8 cellular contexts compared by ENCODE assay signal in the genomic region with DNA sequence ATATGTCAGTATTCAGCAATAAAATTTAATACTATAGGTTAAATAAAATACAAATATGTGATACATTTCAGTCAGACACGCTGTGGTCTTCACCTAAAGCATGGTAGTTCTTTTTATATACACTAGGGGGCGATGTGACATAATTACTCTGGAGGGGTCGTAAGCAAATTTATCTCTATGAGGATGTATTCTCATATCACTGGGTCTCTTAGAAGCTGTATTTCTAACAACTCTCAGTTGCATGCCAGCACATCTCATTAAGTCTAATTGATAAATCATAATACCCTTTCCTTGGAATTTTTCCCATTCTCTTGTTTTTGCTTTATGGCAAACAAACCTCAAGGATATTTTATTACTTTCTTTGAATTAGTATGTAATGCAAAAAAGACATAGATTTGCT. TPM values are rescaled to one million over a fixed set of nuclear protein-coding genes. Genes with fewer than 3 reads are reported as not detected.
DNase-seq lines count a peak whose midpoint lies in the region; ATAC-seq and TF ChIP-seq lines count a peak whose summit lies in the region.
"Had no signal": no experiment of that assay in that cellular context is flagged by ENCODE, and none has a peak within 500 bp of the region (broad histone marks: within the 10 kb centered on the region; RNA-seq: fewer than 3 reads in every experiment).

No MANE protein-coding gene starts in this region.

- H3K27ac ChIP-seq in Panc1 (ENCODE audit: low read length) (no peak overlapping the region), coronary artery (no peak overlapping the region)

- POLR2A ChIA-PET in Panc1 (lab: Charles Lee) = no interaction called here

- H3K4me3 Mint-ChIP-seq in activated T-cell treated with anti-CD3 and anti-CD28 coated beads, Interleukin-2, amount 50 U/mL, for 24 hours = no peak overlapping the region

- no peaks in the 10 kb centered on the region for H3K36me3 ChIP-seq in Panc1 (ENCODE audit: control insufficient read depth, insufficient read depth, low read length)

- in situ Hi-C loops in Panc1 (cut with HindIII; ENCODE audit: low pct_unique_long_range_greater_than_20kb, low sequenced_read_pairs) = no loop called here

- TF ChIP-seq CTCF in GM10266 (IDR thresholded peaks at IDR 0.05; ENCODE audit: control insufficient read depth, insufficient read depth, low read depth, missing control alignments) (peak; percentile 58), Panc1 (IDR thresholded peaks at IDR 0.05) (peak; percentile 61; the same call in 1 of the 2 replicates), coronary artery (IDR thresholded peaks at IDR 0.05) (no peak)

- no peaks in the 10 kb centered on the region for H3K4me1 ChIP-seq in Panc1 (ENCODE audit: control insufficient read depth, insufficient read depth, low read length)

- peak; percentile 42 for ATAC-seq in HG02938 (IDR thresholded peaks at IDR 0.05; ENCODE audit: unreplicated experiment)
- no peak for ATAC-seq in Panc1

- no peak overlapping the region for H3K27ac Mint-ChIP-seq in activated T-cell treated with anti-CD3 and anti-CD28 coated beads, Interleukin-2, amount 50 U/mL, for 24 hours

- DNase-seq in GM10266 (ENCODE audit: extremely low spot score) (peak; percentile 35), Panc1 (ENCODE audit: low read depth, low spot score) (no peak), foreskin melanocyte (peak; percentile 15), dedifferentiated amniotic fluid mesenchymal stem cell (ENCODE audit: extremely low spot score) (no peak), coronary artery (ENCODE audit: low spot score) (no peak)
- DNase-seq in activated T-cell treated with anti-CD3 and anti-CD28 coated beads, Interleukin-2, amount 50 U/mL, for 24 hours = no peak

- intact Hi-C loops in Panc1 (cut with micrococcal nuclease; ENCODE audit: unreplicated experiment) = loop anchor here (5.0 kb wide), 1 partner anchor 1690 kb away; no protein-coding TSS in a partner anchor

- CTCF ChIA-PET in Panc1 (lab: Charles Lee) = no interaction called here

- BruUV-seq in Panc1 (replicated peaks; lab: Mats Ljungman, UMichigan) = no TSS peak

- H3K27me3 ChIP-seq in Panc1 (ENCODE audit: control insufficient read depth, insufficient read depth, low read length) = peaks cover 3% of the 10 kb centered on the region; the same call in 1 of the 2 replicates

- H3K27me3 Mint-ChIP-seq in activated T-cell treated with anti-CD3 and anti-CD28 coated beads, Interleukin-2, amount 50 U/mL, for 24 hours = peaks cover 55% of the 10 kb centered on the region

- peaks cover 5% of the 10 kb centered on the region for H3K36me3 Mint-ChIP-seq in activated T-cell treated with anti-CD3 and anti-CD28 coated beads, Interleukin-2, amount 50 U/mL, for 24 hours (ENCODE audit: low read depth)

- no peaks in the 10 kb centered on the region for H3K9me3 ChIP-seq in Panc1 (ENCODE audit: control insufficient read depth, insufficient read depth, low read depth, low read length)

- H3K4me3 ChIP-seq in Panc1 (ENCODE audit: low read depth in 2 of 2, low read length in 2 of 2) (no peak overlapping the region), coronary artery (no peak overlapping the region)

- H3K4me1 Mint-ChIP-seq in activated T-cell treated with anti-CD3 and anti-CD28 coated beads, Interleukin-2, amount 50 U/mL, for 24 hours (ENCODE audit: low read depth) = peaks cover 40% of the 10 kb centered on the region

- no peaks in the 10 kb centered on the region for H3K9me3 Mint-ChIP-seq in activated T-cell treated with anti-CD3 and anti-CD28 coated beads, Interleukin-2, amount 50 U/mL, for 24 hours

RNA-seq across cellular contexts. Expression of gene PCDH17, which starts 3.9 kb away (rescaled TPM):
- 0.26 TPM for total RNA-seq in Panc1 (2021; ENCODE audit: unreplicated experiment)
- 0.21 TPM for polyA plus RNA-seq in Panc1 (2012; ENCODE audit: insufficient read length)
- total RNA-seq: T-helper 1 cell treated with Interleukin-12 subunit alpha and Interleukin-12 subunit beta and Interleukin-4 antibody, amounts not matched to agents 30 ng/mL and 1 ng/mL, for 36 hours had no signal

Comparison
In these comparisons a context has a peak if more than half of its experiments do, and no peak if none do; other contexts are left out.
1. DNase-seq: peak in GM10266 (single experiment) and foreskin melanocyte (single experiment); none in Panc1 (single experiment), dedifferentiated amniotic fluid mesenchymal stem cell (single experiment), coronary artery (single experiment) and activated T-cell treated with anti-CD3 and anti-CD28 coated beads, Interleukin-2, amount 50 U/mL, for 24 hours (single experiment).